Comparison of ENCODE assay signal across 1 cellular context in the genomic region with DNA sequence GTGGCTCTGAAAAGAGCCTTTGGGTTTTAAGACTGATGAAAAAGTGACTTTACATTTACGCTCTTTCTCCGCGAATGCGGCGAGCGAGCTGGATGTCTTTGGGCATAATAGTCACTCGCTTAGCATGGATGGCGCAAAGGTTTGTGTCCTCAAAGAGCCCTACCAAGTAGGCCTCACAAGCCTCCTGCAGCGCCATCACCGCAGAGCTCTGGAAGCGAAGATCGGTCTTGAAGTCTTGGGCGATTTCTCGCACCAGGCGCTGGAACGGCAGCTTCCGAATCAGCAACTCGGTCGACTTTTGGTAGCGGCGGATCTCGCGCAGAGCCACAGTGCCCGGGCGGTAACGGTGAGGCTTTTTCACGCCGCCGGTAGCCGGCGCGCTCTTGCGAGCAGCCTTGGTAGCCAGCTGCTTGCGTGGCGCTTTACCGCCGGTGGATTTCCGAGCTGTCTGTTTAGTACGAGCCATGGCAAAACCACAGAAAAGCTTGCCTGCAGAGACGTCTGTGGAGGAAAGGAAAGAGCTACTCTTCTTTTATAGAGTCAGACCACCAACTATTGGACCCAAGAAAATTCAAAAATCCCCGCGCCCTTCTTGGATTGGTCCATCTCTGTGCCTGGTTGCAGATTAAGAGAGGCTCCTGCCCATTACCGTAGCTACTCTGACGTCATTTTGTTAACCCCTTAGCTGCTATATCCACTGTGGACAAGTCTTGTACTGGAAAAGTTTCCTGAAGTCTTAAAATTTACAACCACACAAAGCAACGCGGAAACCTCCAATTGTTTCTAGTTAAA.
TF ChIP-seq lines count a peak whose summit lies in the region.

No MANE protein-coding gene starts in this region.

TF ChIP-seq in GM12878, 131 proteins besides CTCF, POLR2A, EP300 and RAD21 (continued from another document and continues in another):
- TF ChIP-seq, protein P1, sequence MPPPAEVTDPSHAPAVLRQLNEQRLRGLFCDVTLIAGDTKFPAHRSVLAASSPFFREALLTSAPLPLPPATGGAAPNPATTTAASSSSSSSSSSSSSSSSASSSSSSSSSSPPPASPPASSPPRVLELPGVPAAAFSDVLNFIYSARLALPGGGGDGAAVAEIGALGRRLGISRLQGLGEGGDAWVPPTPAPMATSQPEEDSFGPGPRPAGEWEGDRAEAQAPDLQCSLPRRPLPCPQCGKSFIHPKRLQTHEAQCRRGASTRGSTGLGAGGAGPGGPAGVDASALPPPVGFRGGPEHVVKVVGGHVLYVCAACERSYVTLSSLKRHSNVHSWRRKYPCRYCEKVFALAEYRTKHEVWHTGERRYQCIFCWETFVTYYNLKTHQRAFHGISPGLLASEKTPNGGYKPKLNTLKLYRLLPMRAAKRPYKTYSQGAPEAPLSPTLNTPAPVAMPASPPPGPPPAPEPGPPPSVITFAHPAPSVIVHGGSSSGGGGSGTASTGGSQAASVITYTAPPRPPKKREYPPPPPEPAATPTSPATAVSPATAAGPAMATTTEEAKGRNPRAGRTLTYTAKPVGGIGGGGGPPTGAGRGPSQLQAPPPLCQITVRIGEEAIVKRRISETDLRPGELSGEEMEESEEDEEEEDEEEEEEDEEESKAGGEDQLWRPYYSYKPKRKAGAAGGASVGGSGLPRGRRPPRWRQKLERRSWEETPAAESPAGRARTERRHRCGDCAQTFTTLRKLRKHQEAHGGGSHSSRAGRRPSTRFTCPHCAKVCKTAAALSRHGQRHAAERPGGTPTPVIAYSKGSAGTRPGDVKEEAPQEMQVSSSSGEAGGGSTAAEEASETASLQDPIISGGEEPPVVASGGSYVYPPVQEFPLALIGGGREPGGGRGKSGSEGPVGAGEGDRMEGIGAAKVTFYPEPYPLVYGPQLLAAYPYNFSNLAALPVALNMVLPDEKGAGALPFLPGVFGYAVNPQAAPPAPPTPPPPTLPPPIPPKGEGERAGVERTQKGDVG (CRISPR knock-in tag; IDR thresholded peaks at IDR 0.05) = no peak
- TF ChIP-seq ESRRA (IDR thresholded peaks at IDR 0.05; ENCODE audit: low read length) (no peak), MEF2A (IDR thresholded peaks at IDR 0.05; ENCODE audit: insufficient read depth, low read depth, low read length) (no peak), NRF1 (conservative IDR thresholded peaks at IDR 0.05; ENCODE audit: low read depth, low read length) (no peak), SMARCA5 (IDR thresholded peaks at IDR 0.05) (no peak), BMI1 (IDR thresholded peaks at IDR 0.05; ENCODE audit: borderline replicate concordance) (no peak), RBBP5 (conservative IDR thresholded peaks at IDR 0.05) (no peak), RUNX3 (IDR thresholded peaks at IDR 0.05; ENCODE audit: low read length) (peak; percentile 90), SRF (IDR thresholded peaks at IDR 0.05; ENCODE audit: low read depth in 2 of 2, low read length in 2 of 2) (peak in 1 of 2 experiments; percentile 18; a peak in 1 of 4 replicates), NR2C1 (IDR thresholded peaks at IDR 0.05) (no peak), ZNF207 (IDR thresholded peaks at IDR 0.05; ENCODE audit: borderline replicate concordance) (peak; percentile 69; the same call in 1 of the 2 replicates), MXI1 (IDR thresholded peaks at IDR 0.05; ENCODE audit: low read depth, low read length) (peak; percentile 94), EZH2 (IDR thresholded peaks at IDR 0.05; ENCODE audit: borderline replicate concordance, control insufficient read depth, low read depth, low read length) (no peak), CBX5 (IDR thresholded peaks at IDR 0.05; ENCODE audit: low read depth) (no peak; the same call in 1 of the 2 replicates), RCOR1 (conservative IDR thresholded peaks at IDR 0.05; ENCODE audit: low read depth, low read length) (no peak), PAX5 (IDR thresholded peaks at IDR 0.05; ENCODE audit: borderline replicate concordance, low read depth, low read length) (no peak), KDM1A (IDR thresholded peaks at IDR 0.05; ENCODE audit: borderline replicate concordance) (no peak), FOS (IDR thresholded peaks at IDR 0.05; ENCODE audit: borderline replicate concordance, extremely low read depth, insufficient read length) (peak; percentile 47), ASH2L (IDR thresholded peaks at IDR 0.05; ENCODE audit: borderline replicate concordance, low read depth) (no peak), ATF7 (IDR thresholded peaks at IDR 0.05; ENCODE audit: low read depth) (peak; percentile 99), STAT3 (IDR thresholded peaks at IDR 0.05; ENCODE audit: low read depth, low read length) (0 out of 2 replicates have a peak, but pooled peaks have one; percentile 32), HDAC6 (IDR thresholded peaks at IDR 0.05; ENCODE audit: unreplicated experiment) (peak; percentile 84), TCF7 (IDR thresholded peaks at IDR 0.05; ENCODE audit: borderline replicate concordance) (peak; percentile 59; the same call in 1 of the 2 replicates), CREB1 (IDR thresholded peaks at IDR 0.05; ENCODE audit: low read depth) (peak; percentile 93), DPF2 (IDR thresholded peaks at IDR 0.05) (0 out of 2 replicates have a peak, but pooled peaks have one; percentile 42), KAT2A (conservative IDR thresholded peaks at IDR 0.05; ENCODE audit: control insufficient read depth, low read depth, low read length) (0 out of 2 replicates have a peak, but pooled peaks have one; percentile 16), HCFC1 (IDR thresholded peaks at IDR 0.05; ENCODE audit: low read length) (no peak), ETV6 (conservative IDR thresholded peaks at IDR 0.05 in 1 of 2, IDR thresholded peaks at IDR 0.05 in 1 of 2; ENCODE audit: borderline replicate concordance in 1 of 2, low read depth in 1 of 2) (peak in 1 of 2 experiments; percentile 49; a peak in 1 of 4 replicates), JUNB (IDR thresholded peaks at IDR 0.05) (peak; percentile 22; the same call in 1 of the 2 replicates), BHLHE40 (IDR thresholded peaks at IDR 0.05; ENCODE audit: borderline replicate concordance in 1 of 2, low read depth in 2 of 2, low read length in 1 of 2) (0 out of 4 replicates have a peak, but pooled peaks of 1 of the 2 experiments have one; percentile 4), YBX1 (IDR thresholded peaks at IDR 0.05) (no peak)
- TF ChIP-seq, protein P2, sequence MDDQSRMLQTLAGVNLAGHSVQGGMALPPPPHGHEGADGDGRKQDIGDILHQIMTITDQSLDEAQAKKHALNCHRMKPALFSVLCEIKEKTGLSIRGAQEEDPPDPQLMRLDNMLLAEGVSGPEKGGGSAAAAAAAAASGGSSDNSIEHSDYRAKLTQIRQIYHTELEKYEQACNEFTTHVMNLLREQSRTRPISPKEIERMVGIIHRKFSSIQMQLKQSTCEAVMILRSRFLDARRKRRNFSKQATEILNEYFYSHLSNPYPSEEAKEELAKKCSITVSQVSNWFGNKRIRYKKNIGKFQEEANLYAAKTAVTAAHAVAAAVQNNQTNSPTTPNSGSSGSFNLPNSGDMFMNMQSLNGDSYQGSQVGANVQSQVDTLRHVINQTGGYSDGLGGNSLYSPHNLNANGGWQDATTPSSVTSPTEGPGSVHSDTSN (IDR thresholded peaks at IDR 0.05; ENCODE audit: insufficient replicate concordance, low read depth, low read length) = peak; percentile 31
- TF ChIP-seq, protein P3, sequence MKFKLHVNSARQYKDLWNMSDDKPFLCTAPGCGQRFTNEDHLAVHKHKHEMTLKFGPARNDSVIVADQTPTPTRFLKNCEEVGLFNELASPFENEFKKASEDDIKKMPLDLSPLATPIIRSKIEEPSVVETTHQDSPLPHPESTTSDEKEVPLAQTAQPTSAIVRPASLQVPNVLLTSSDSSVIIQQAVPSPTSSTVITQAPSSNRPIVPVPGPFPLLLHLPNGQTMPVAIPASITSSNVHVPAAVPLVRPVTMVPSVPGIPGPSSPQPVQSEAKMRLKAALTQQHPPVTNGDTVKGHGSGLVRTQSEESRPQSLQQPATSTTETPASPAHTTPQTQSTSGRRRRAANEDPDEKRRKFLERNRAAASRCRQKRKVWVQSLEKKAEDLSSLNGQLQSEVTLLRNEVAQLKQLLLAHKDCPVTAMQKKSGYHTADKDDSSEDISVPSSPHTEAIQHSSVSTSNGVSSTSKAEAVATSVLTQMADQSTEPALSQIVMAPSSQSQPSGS (IDR thresholded peaks at IDR 0.05; ENCODE audit: low read length) = peak; percentile 97
- TF ChIP-seq, protein P4, sequence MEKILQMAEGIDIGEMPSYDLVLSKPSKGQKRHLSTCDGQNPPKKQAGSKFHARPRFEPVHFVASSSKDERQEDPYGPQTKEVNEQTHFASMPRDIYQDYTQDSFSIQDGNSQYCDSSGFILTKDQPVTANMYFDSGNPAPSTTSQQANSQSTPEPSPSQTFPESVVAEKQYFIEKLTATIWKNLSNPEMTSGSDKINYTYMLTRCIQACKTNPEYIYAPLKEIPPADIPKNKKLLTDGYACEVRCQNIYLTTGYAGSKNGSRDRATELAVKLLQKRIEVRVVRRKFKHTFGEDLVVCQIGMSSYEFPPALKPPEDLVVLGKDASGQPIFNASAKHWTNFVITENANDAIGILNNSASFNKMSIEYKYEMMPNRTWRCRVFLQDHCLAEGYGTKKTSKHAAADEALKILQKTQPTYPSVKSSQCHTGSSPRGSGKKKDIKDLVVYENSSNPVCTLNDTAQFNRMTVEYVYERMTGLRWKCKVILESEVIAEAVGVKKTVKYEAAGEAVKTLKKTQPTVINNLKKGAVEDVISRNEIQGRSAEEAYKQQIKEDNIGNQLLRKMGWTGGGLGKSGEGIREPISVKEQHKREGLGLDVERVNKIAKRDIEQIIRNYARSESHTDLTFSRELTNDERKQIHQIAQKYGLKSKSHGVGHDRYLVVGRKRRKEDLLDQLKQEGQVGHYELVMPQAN (conservative IDR thresholded peaks at IDR 0.05) = peak; percentile 100
- TF ChIP-seq, protein P5, sequence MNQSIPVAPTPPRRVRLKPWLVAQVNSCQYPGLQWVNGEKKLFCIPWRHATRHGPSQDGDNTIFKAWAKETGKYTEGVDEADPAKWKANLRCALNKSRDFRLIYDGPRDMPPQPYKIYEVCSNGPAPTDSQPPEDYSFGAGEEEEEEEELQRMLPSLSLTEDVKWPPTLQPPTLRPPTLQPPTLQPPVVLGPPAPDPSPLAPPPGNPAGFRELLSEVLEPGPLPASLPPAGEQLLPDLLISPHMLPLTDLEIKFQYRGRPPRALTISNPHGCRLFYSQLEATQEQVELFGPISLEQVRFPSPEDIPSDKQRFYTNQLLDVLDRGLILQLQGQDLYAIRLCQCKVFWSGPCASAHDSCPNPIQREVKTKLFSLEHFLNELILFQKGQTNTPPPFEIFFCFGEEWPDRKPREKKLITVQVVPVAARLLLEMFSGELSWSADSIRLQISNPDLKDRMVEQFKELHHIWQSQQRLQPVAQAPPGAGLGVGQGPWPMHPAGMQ (IDR thresholded peaks at IDR 0.05; ENCODE audit: borderline replicate concordance) = no peak
- TF ChIP-seq, protein P6, sequence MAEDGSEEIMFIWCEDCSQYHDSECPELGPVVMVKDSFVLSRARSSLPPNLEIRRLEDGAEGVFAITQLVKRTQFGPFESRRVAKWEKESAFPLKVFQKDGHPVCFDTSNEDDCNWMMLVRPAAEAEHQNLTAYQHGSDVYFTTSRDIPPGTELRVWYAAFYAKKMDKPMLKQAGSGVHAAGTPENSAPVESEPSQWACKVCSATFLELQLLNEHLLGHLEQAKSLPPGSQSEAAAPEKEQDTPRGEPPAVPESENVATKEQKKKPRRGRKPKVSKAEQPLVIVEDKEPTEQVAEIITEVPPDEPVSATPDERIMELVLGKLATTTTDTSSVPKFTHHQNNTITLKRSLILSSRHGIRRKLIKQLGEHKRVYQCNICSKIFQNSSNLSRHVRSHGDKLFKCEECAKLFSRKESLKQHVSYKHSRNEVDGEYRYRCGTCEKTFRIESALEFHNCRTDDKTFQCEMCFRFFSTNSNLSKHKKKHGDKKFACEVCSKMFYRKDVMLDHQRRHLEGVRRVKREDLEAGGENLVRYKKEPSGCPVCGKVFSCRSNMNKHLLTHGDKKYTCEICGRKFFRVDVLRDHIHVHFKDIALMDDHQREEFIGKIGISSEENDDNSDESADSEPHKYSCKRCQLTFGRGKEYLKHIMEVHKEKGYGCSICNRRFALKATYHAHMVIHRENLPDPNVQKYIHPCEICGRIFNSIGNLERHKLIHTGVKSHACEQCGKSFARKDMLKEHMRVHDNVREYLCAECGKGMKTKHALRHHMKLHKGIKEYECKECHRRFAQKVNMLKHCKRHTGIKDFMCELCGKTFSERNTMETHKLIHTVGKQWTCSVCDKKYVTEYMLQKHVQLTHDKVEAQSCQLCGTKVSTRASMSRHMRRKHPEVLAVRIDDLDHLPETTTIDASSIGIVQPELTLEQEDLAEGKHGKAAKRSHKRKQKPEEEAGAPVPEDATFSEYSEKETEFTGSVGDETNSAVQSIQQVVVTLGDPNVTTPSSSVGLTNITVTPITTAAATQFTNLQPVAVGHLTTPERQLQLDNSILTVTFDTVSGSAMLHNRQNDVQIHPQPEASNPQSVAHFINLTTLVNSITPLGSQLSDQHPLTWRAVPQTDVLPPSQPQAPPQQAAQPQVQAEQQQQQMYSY (CRISPR knock-in tag; IDR thresholded peaks at IDR 0.05) = no peak
- TF ChIP-seq, protein P7, sequence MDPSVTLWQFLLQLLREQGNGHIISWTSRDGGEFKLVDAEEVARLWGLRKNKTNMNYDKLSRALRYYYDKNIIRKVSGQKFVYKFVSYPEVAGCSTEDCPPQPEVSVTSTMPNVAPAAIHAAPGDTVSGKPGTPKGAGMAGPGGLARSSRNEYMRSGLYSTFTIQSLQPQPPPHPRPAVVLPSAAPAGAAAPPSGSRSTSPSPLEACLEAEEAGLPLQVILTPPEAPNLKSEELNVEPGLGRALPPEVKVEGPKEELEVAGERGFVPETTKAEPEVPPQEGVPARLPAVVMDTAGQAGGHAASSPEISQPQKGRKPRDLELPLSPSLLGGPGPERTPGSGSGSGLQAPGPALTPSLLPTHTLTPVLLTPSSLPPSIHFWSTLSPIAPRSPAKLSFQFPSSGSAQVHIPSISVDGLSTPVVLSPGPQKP (IDR thresholded peaks at IDR 0.05; ENCODE audit: low read depth, low read length) = peak; percentile 60; the same call in 1 of the 2 replicates
- TF ChIP-seq, protein P8, sequence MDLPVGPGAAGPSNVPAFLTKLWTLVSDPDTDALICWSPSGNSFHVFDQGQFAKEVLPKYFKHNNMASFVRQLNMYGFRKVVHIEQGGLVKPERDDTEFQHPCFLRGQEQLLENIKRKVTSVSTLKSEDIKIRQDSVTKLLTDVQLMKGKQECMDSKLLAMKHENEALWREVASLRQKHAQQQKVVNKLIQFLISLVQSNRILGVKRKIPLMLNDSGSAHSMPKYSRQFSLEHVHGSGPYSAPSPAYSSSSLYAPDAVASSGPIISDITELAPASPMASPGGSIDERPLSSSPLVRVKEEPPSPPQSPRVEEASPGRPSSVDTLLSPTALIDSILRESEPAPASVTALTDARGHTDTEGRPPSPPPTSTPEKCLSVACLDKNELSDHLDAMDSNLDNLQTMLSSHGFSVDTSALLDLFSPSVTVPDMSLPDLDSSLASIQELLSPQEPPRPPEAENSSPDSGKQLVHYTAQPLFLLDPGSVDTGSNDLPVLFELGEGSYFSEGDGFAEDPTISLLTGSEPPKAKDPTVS (IDR thresholded peaks at IDR 0.05; ENCODE audit: low read depth, low read length) = no peak
- TF ChIP-seq, protein P9, sequence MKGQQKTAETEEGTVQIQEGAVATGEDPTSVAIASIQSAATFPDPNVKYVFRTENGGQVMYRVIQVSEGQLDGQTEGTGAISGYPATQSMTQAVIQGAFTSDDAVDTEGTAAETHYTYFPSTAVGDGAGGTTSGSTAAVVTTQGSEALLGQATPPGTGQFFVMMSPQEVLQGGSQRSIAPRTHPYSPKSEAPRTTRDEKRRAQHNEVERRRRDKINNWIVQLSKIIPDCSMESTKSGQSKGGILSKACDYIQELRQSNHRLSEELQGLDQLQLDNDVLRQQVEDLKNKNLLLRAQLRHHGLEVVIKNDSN (IDR thresholded peaks at IDR 0.05; ENCODE audit: borderline replicate concordance, extremely low read length, insufficient read depth, low read depth, low read length) = no peak
- TF ChIP-seq, protein P10, sequence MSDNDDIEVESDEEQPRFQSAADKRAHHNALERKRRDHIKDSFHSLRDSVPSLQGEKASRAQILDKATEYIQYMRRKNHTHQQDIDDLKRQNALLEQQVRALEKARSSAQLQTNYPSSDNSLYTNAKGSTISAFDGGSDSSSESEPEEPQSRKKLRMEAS (IDR thresholded peaks at IDR 0.05; ENCODE audit: low read depth, low read length) = 0 out of 2 replicates have a peak, but pooled peaks have one; percentile 26
